ENCODE assay signal across 19 cellular contexts in genomic region chr3:126304704-126305103, GRCh38. TPM values are rescaled to one million over a fixed set of nuclear protein-coding genes. Genes with fewer than 3 reads are reported as not detected.
DNase-seq lines count a peak whose midpoint lies in the region; ATAC-seq, FAIRE-seq and TF ChIP-seq lines count a peak whose summit lies in the region.
"Had no signal": no experiment of that assay in that cellular context is flagged by ENCODE, and none has a peak within 500 bp of the region (broad histone marks: within the 10 kb centered on the region; RNA-seq: fewer than 3 reads in every experiment).

No MANE protein-coding gene starts in this region.

- no peak overlapping the region for H3K9ac ChIP-seq in astrocyte (ENCODE audit: low read length)

- no peaks in the 10 kb centered on the region for H3K36me3 Mint-ChIP-seq in astrocyte (ENCODE audit: low read depth, unreplicated experiment)

- peaks cover 26% of the 10 kb centered on the region for H3K9me3 Mint-ChIP-seq in astrocyte (ENCODE audit: unreplicated experiment)

- H3K4me3 Mint-ChIP-seq in astrocyte (ENCODE audit: unreplicated experiment) = no peak overlapping the region

- no peak overlapping the region for H3K4me2 ChIP-seq in astrocyte (ENCODE audit: low read length)
- H3K4me2 ChIP-seq: A549 had no signal

- no peak overlapping the region for H2AFZ ChIP-seq in astrocyte (ENCODE audit: low read depth, low read length)

- no peak overlapping the region for H3K27ac ChIP-seq in astrocyte (ENCODE audit: low read depth, low read length)
- H3K27ac ChIP-seq: A549 had no signal

- no peak overlapping the region for H3K27ac Mint-ChIP-seq in astrocyte (ENCODE audit: unreplicated experiment)

- no peaks in the 10 kb centered on the region for H4K20me1 ChIP-seq in astrocyte (ENCODE audit: insufficient read depth, low read length)

- TF ChIP-seq CTCF in astrocyte (IDR thresholded peaks at IDR 0.05; ENCODE audit: insufficient read depth, low read depth, low read length) = no peak

- peaks cover 8% of the 10 kb centered on the region for H3K4me1 ChIP-seq in astrocyte (ENCODE audit: insufficient read depth, low read length)
- H3K4me1 ChIP-seq: A549 had no signal

- no peak for ATAC-seq in GM19351 (IDR thresholded peaks at IDR 0.05; ENCODE audit: unreplicated experiment)
- ATAC-seq in GM21528 (IDR thresholded peaks at IDR 0.05; ENCODE audit: low FRiP score, unreplicated experiment) = no peak
- ATAC-seq: A549 had no signal

- DNase-seq in EL (peak; percentile 10), LHCN-M2 (ENCODE audit: low read depth) (peak; percentile 41), astrocyte (ENCODE audit: low read depth) (peak; percentile 14), kidney glomerular epithelial cell (lab: John Stamatoyannopoulos, UW) (peak; percentile 0), NCI-H748 (lab: John Stamatoyannopoulos, UW; ENCODE audit: unreplicated experiment) (no peak)
- DNase-seq in stimulated activated CD8-positive, alpha-beta memory T cell treated with anti-CD3 and anti-CD28 coated beads, Interleukin-4, amount 100 ng/mL, for 48 hours = no peak
- DNase-seq: AML-193, Calu3, DMS79 treated with DMSO at 0.1 percent for 48 hours, Karpas-422, MV-4-11, NCI-H1436 treated with DMSO at 0.1 percent for 48 hours, NCI-H2081 treated with DMSO at 0.1 percent for 48 hours, NCI-H226, NCI-H69, SIG-M5 had no signal

- peaks cover 14% of the 10 kb centered on the region for H3K27me3 Mint-ChIP-seq in astrocyte (ENCODE audit: low read depth, unreplicated experiment)

- H3K27me3 ChIP-seq in astrocyte (ENCODE audit: insufficient read depth, low read length) = no peaks in the 10 kb centered on the region

- no peak overlapping the region for H3K4me3 ChIP-seq in astrocyte (ENCODE audit: insufficient read depth, low read depth, low read length)
- H3K4me3 ChIP-seq: A549 had no signal

- no peaks in the 10 kb centered on the region for H3K79me2 ChIP-seq in astrocyte (ENCODE audit: insufficient read depth, low read length)

- peaks cover 9% of the 10 kb centered on the region for H3K4me1 Mint-ChIP-seq in astrocyte (ENCODE audit: low read depth, unreplicated experiment)

- no peak for FAIRE-seq in astrocyte (lab: Jason Lieb, UNC)
- FAIRE-seq: A549 had no signal

- H3K9me3 ChIP-seq in astrocyte (ENCODE audit: insufficient read depth, low read depth, low read length) = no peaks in the 10 kb centered on the region

- H3K36me3 ChIP-seq in astrocyte (ENCODE audit: insufficient read depth, low read length) = no peaks in the 10 kb centered on the region

RNA-seq across cellular contexts. Expression of gene KLF15, which starts 52.5 kb away (rescaled TPM):
- total RNA-seq in LHCN-M2 (2014; rRNA removed) (0.06 and 0.11 TPM in 2 replicates), astrocyte (0.29 and 0.34 TPM in 2 replicates)
- 0.36 TPM for polyA plus RNA-seq in LHCN-M2 (2012)
- polyA plus RNA-seq: A549 had no signal

Comparison
In these comparisons a context has a peak if more than half of its experiments do, and no peak if none do; other contexts are left out.
1. DNase-seq: peak in EL (single experiment), LHCN-M2 (single experiment), astrocyte (single experiment) and kidney glomerular epithelial cell (single experiment); none in NCI-H748 (single experiment) and stimulated activated CD8-positive, alpha-beta memory T cell treated with anti-CD3 and anti-CD28 coated beads, Interleukin-4, amount 100 ng/mL, for 48 hours (single experiment).